In the genomic region with DNA sequence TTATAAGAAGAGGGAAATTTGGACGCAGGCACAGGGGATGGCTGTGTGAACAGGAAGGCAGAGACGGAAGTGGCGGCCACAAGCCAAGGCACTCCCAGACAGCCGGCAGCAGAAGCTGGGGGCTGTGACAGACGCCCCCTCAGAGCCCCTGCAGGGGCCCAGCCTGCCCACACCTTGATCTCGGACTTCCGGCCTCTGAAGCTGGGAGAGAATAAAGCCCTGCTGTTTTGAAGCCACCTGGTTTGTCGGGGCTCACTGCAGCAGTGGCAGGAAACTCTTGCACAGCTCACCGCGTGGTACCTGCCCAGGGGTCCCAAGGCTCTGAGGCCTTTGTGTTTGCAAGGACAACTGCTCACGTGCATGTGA, we compare ENCODE assay signal across 1 cellular context.
TF ChIP-seq lines count a peak whose summit lies in the region.

No MANE protein-coding gene starts in this region.

TF ChIP-seq in H1, 55 proteins besides CTCF, POLR2A, EP300 and RAD21:
- TF ChIP-seq FOSL1 (IDR thresholded peaks at IDR 0.05; ENCODE audit: insufficient read depth, low read depth, low read length) (no peak), MAFK (IDR thresholded peaks at IDR 0.05; ENCODE audit: low read depth, low read length) (no peak), TEAD4 (IDR thresholded peaks at IDR 0.05; ENCODE audit: low read depth, low read length) (no peak), KDM1A (IDR thresholded peaks at IDR 0.05; ENCODE audit: borderline replicate concordance, low read length) (no peak), CHD2 (IDR thresholded peaks at IDR 0.05; ENCODE audit: low read length) (no peak), PHF8 (conservative IDR thresholded peaks at IDR 0.05; ENCODE audit: low read depth, low read length) (no peak), SP4 (IDR thresholded peaks at IDR 0.05; ENCODE audit: low read length) (no peak), RXRA (IDR thresholded peaks at IDR 0.05; ENCODE audit: insufficient read depth, low read depth, low read length) (no peak)
- TF ChIP-seq, protein P1, sequence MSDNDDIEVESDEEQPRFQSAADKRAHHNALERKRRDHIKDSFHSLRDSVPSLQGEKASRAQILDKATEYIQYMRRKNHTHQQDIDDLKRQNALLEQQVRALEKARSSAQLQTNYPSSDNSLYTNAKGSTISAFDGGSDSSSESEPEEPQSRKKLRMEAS (IDR thresholded peaks at IDR 0.05) = peak; percentile 39
